ENCODE assay signal across 10 cellular contexts in genomic region chr6:37130704-37131103, GRCh38. TPM values are rescaled to one million over a fixed set of nuclear protein-coding genes. Genes with fewer than 3 reads are reported as not detected.
A peak's percentile ranks its signal among the peaks of the same experiment; 100 is the strongest.
DNase-seq lines count a peak whose midpoint lies in the region; ATAC-seq and TF ChIP-seq lines count a peak whose summit lies in the region.
"Had no signal": no experiment of that assay in that cellular context is flagged by ENCODE, and none has a peak within 500 bp of the region (broad histone marks: within the 10 kb centered on the region; RNA-seq: fewer than 3 reads in every experiment).

No MANE protein-coding gene starts in this region.

- H3K36me3 ChIP-seq in mammary epithelial cell (ENCODE audit: insufficient read depth, low read length) (no peaks in the 10 kb centered on the region), left lung (no peaks in the 10 kb centered on the region), transverse colon (no peaks in the 10 kb centered on the region)

- peak; percentile 50 for DNase-seq in SIG-M5 treated with dmso at 0.1 percent for 504 hours (lab: John Stamatoyannopoulos, UW; ENCODE audit: unreplicated experiment)
- no peak for DNase-seq in SIG-M5 (lab: John Stamatoyannopoulos, UW)
- DNase-seq in mammary epithelial cell, result peak; percentile 60
- peak; percentile 82 to 87 for DNase-seq in left lung
- peak; percentile 53 for DNase-seq in transverse colon
- no peak for DNase-seq in stimulated activated CD4-positive, alpha-beta T cell treated with anti-CD3 and anti-CD28 coated beads, Interleukin-4, amount 100 ng/mL, for 24 hours
- DNase-seq in HuH-7 (ENCODE audit: low spot score), result no peak
- no peak for DNase-seq in amygdala (lab: John Stamatoyannopoulos, UW)
- DNase-seq: NCI-H1436 had no signal

- CTCF ChIA-PET in mammary epithelial cell (lab: Charles Lee; ENCODE audit: low non-redundant PET), result interaction anchor here (0.6 kb wide), 2 partner anchors 78 to 300 kb away, joined by 4 to 5 read pairs; no protein-coding TSS in a partner anchor

- intact Hi-C loops in mammary epithelial cell (cut with micrococcal nuclease) (no loop called here), left lung (cut with DNase I) (no loop called here), transverse colon (cut with DNase I; ENCODE audit: low total_unique reads) (loop anchor here (5.0 kb wide), 1 partner anchor 42 kb away; the partner anchor contains the start of gene PIM1)

- H3K9ac ChIP-seq in mammary epithelial cell (ENCODE audit: insufficient read depth, low read length), result peak overlapping the region; percentile 18

- in situ Hi-C loops in mammary epithelial cell (cut with MboI; ENCODE audit: low sequenced_read_pairs in 2 of 2), result loop anchor here in 1 of 2 donors (5.0 kb wide), 1 partner anchor 73 kb away; no protein-coding TSS in a partner anchor
- in situ Hi-C loops in transverse colon (cut with MboI; ENCODE audit: low pct_ligation_motif_present in 1 of 4, low pct_unique_long_range_greater_than_20kb in 1 of 4, low sequenced_read_pairs in 3 of 4), result no loop called here

- H3K27ac ChIP-seq in mammary epithelial cell (ENCODE audit: insufficient read depth, low read depth, low read length) (no peak overlapping the region), left lung (peak overlapping the region; percentile 77 to 85), transverse colon (peak overlapping the region; percentile 82 to 88 (median 88))

- H3K4me3 ChIP-seq in mammary epithelial cell (replicated peaks in 1 of 3; ENCODE audit: insufficient read depth in 1 of 3, low read depth in 2 of 3, low read length in 3 of 3), result no peak overlapping the region
- H3K4me3 ChIP-seq in left lung, result no peak overlapping the region
- no peak overlapping the region for H3K4me3 ChIP-seq in transverse colon

- no peak for TF ChIP-seq CTCF in mammary epithelial cell (conservative IDR thresholded peaks at IDR 0.05 in 1 of 2, IDR thresholded peaks at IDR 0.05 in 1 of 2; ENCODE audit: extremely low read depth in 1 of 2, insufficient read depth in 1 of 2, low read depth in 1 of 2, low read length in 2 of 2)
- TF ChIP-seq CTCF in left lung (IDR thresholded peaks at IDR 0.05), result no peak
- TF ChIP-seq CTCF in transverse colon (IDR thresholded peaks at IDR 0.05), result no peak

- H3K79me2 ChIP-seq in mammary epithelial cell (ENCODE audit: insufficient read depth, low read length), result no peaks in the 10 kb centered on the region

- no peaks in the 10 kb centered on the region for H4K20me1 ChIP-seq in mammary epithelial cell (ENCODE audit: insufficient read depth, low read length)

- WGBS in mammary epithelial cell (ENCODE audit: low coverage, missing lambda C conversion rate), result 22% methylated on average over 3 of the region's 3 CpGs
- 27 to 30% methylated on average over 2 to 3 of the region's 3 CpGs for WGBS in transverse colon (ENCODE audit: low coverage in 1 of 2), 2 donors

- H2AFZ ChIP-seq in mammary epithelial cell (ENCODE audit: low read depth, low read length), result peak overlapping the region; percentile 50

- H3K27me3 ChIP-seq in mammary epithelial cell (ENCODE audit: insufficient read depth, low read length), result no peaks in the 10 kb centered on the region
- no peaks in the 10 kb centered on the region for H3K27me3 ChIP-seq in left lung
- H3K27me3 ChIP-seq in transverse colon, result no peaks in the 10 kb centered on the region

- TF ChIP-seq POLR2A in transverse colon (IDR thresholded peaks at IDR 0.05), result no peak

- ATAC-seq in left lung, result peak; percentile 67
- ATAC-seq: stimulated activated memory B cell treated with anti-CD40 and anti-IgM and Interleukin-4, amounts not matched to agents 10 μg/mL and 1 μg/mL and 100 μg/mL, for 72 hours had no signal

- H3K9me3 ChIP-seq in mammary epithelial cell (replicated peaks; ENCODE audit: insufficient read depth, low read length) (no peaks in the 10 kb centered on the region), left lung (no peaks in the 10 kb centered on the region), transverse colon (no peaks in the 10 kb centered on the region)

- H3K4me1 ChIP-seq in mammary epithelial cell (ENCODE audit: insufficient read depth, low read length), result peaks cover 62% of the 10 kb centered on the region
- peaks cover 17 to 58% of the 10 kb centered on the region in 2 donors for H3K4me1 ChIP-seq in left lung
- H3K4me1 ChIP-seq in transverse colon, result peaks cover 30 to 61% (median 33%) of the 10 kb centered on the region in 4 donors

- no TSS peak for BruUV-seq in mammary epithelial cell (replicated peaks; lab: Mats Ljungman, UMichigan)

- TF ChIP-seq EP300 in transverse colon (IDR thresholded peaks at IDR 0.05; ENCODE audit: low read depth), result no peak

- dilution Hi-C loops in mammary epithelial cell (cut with HindIII; ENCODE audit: low sequenced_read_pairs), result no loop called here

- peak overlapping the region; percentile 4 for H3K4me2 ChIP-seq in mammary epithelial cell (ENCODE audit: insufficient read depth, low read depth, low read length)

RNA-seq across cellular contexts. Expression of gene PIM1, which starts 39.2 kb away (rescaled TPM):
- total RNA-seq in mammary epithelial cell (10 to 100 TPM in 1 of 2 donors, 1 to 10 TPM in 1; 4.7 to 29.6 TPM), left lung (10 to 100 TPM; 42.2 to 89.8 TPM), transverse colon (100 to 1,000 TPM in 1 of 4 donors, 10 to 100 TPM in 2, 1 to 10 TPM in 1; 6.8 to 102 (median 24.0) TPM)
- polyA plus RNA-seq in mammary epithelial cell, result 6.3 TPM
- polyA minus RNA-seq in mammary epithelial cell, result 11.7 TPM

Comparison
In these comparisons a context has a peak if more than half of its experiments do, and no peak if none do; other contexts are left out.
1. DNase-seq: peak in SIG-M5 treated with dmso at 0.1 percent for 504 hours (single experiment), mammary epithelial cell (single experiment), left lung (2 of 2) and transverse colon (single experiment); none in SIG-M5 (single experiment), stimulated activated CD4-positive, alpha-beta T cell treated with anti-CD3 and anti-CD28 coated beads, Interleukin-4, amount 100 ng/mL, for 24 hours (single experiment), HuH-7 (single experiment) and amygdala (0 of 56).